ENCODE assay signal across 20 cellular contexts in genomic region chr18:50653402-50654093, GRCh38.
A peak's percentile ranks its signal among the peaks of the same experiment; 100 is the strongest.
DNase-seq lines count a peak whose midpoint lies in the region; ATAC-seq and TF ChIP-seq lines count a peak whose summit lies in the region.
"Had no signal": no experiment of that assay in that cellular context is flagged by ENCODE, and none has a peak within 500 bp of the region (broad histone marks: within the 10 kb centered on the region; RNA-seq: fewer than 3 reads in every experiment).

No MANE protein-coding gene starts in this region.

- TF ChIP-seq EP300 in gastroesophageal sphincter (IDR thresholded peaks at IDR 0.05) (no peak), stomach (IDR thresholded peaks at IDR 0.05) (no peak)

- H3K4me3 ChIP-seq in gastroesophageal sphincter (no peak overlapping the region), stomach (no peak overlapping the region)
- H3K4me3 ChIP-seq: body of pancreas had no signal

- peaks cover 0 to 2% of the 10 kb centered on the region in 2 donors for H3K4me1 Mint-ChIP-seq in effector memory CD8-positive, alpha-beta T cell (ENCODE audit: low read depth in 2 of 2)
- no peaks in the 10 kb centered on the region for H3K4me1 Mint-ChIP-seq in activated T-cell treated with anti-CD3 and anti-CD28 coated beads, Interleukin-2, amount 50 U/mL, for 24 hours (ENCODE audit: low read depth)

- intact Hi-C loops in stomach (cut with DNase I; ENCODE audit: low total_unique reads): no loop called here

- TF ChIP-seq POLR2A in gastroesophageal sphincter (IDR thresholded peaks at IDR 0.05): no peak
- TF ChIP-seq POLR2A in stomach (IDR thresholded peaks at IDR 0.05): no peak

- peak; percentile 64 for DNase-seq in NCI-H69 (lab: John Stamatoyannopoulos, UW)
- peak; percentile 74 for DNase-seq in left lobe of liver (ENCODE audit: low spot score)
- no peak for DNase-seq in stomach
- no peak for DNase-seq in effector memory CD8-positive, alpha-beta T cell
- no peak for DNase-seq in HCEC 1CT
- no peak for DNase-seq in NCI-H446 treated with DMSO at 0.1 percent for 48 hours (lab: John Stamatoyannopoulos, UW)
- DNase-seq in activated T-cell treated with anti-CD3 and anti-CD28 coated beads, Interleukin-2, amount 50 U/mL, for 24 hours: no peak
- DNase-seq: body of pancreas, DMS 273 treated with DMSO at 0.1 percent for 48 hours, GDM1, HFFc6, IMR-90, NCI-H2107, SW 1271 had no signal

- H3K36me3 Mint-ChIP-seq in effector memory CD8-positive, alpha-beta T cell (ENCODE audit: insufficient read depth): no peaks in the 10 kb centered on the region
- H3K36me3 Mint-ChIP-seq in activated T-cell treated with anti-CD3 and anti-CD28 coated beads, Interleukin-2, amount 50 U/mL, for 24 hours (ENCODE audit: low read depth): no peaks in the 10 kb centered on the region
- H3K36me3 Mint-ChIP-seq: activated naive CD4-positive, alpha-beta T cell treated with anti-CD3 and anti-CD28 coated beads, Interleukin-2, amount 50 U/mL, for 72 hours had no signal

- H3K27ac Mint-ChIP-seq in effector memory CD8-positive, alpha-beta T cell: no peak overlapping the region
- no peak overlapping the region for H3K27ac Mint-ChIP-seq in activated T-cell treated with anti-CD3 and anti-CD28 coated beads, Interleukin-2, amount 50 U/mL, for 24 hours
- H3K27ac Mint-ChIP-seq: activated naive CD4-positive, alpha-beta T cell treated with anti-CD3 and anti-CD28 coated beads, Interleukin-2, amount 50 U/mL, for 72 hours; activated T-helper 1 cell treated with anti-CD3 and anti-CD28 coated beads, Interleukin-12 subunit alpha, Interleukin-12 subunit beta, Interleukin-2, Interleukin-4 antibody, amounts not matched to agents 30 ng/mL and 10 ng/mL and 1 ng/mL, durations not matched to agents 14 hours and 24 hours and 36 hours; dendritic cell treated with granulocyte-macrophage colony-stimulating factor and Interleukin-4, amounts not matched to agents 40 ng/mL and 50 ng/mL, for 4 days; HFFc6 had no signal

- TF ChIP-seq CTCF in gastroesophageal sphincter (IDR thresholded peaks at IDR 0.05) (no peak), stomach (IDR thresholded peaks at IDR 0.05) (no peak)

- no peaks in the 10 kb centered on the region for H3K9me3 Mint-ChIP-seq in effector memory CD8-positive, alpha-beta T cell
- H3K9me3 Mint-ChIP-seq in activated T-cell treated with anti-CD3 and anti-CD28 coated beads, Interleukin-2, amount 50 U/mL, for 24 hours: no peaks in the 10 kb centered on the region
- H3K9me3 Mint-ChIP-seq: activated T-helper 1 cell treated with anti-CD3 and anti-CD28 coated beads, Interleukin-12 subunit alpha, Interleukin-12 subunit beta, Interleukin-2, Interleukin-4 antibody, amounts not matched to agents 30 ng/mL and 10 ng/mL and 1 ng/mL, durations not matched to agents 14 hours and 24 hours and 36 hours; dendritic cell treated with granulocyte-macrophage colony-stimulating factor and Interleukin-4, amounts not matched to agents 40 ng/mL and 50 ng/mL, for 4 days; neural crest cell had no signal

- H3K27me3 ChIP-seq in gastroesophageal sphincter (no peaks in the 10 kb centered on the region), stomach (no peaks in the 10 kb centered on the region)
- H3K27me3 ChIP-seq: body of pancreas had no signal

- H3K27me3 Mint-ChIP-seq in effector memory CD8-positive, alpha-beta T cell: peaks cover 19 to 36% of the 10 kb centered on the region in 2 donors
- no peaks in the 10 kb centered on the region for H3K27me3 Mint-ChIP-seq in activated T-cell treated with anti-CD3 and anti-CD28 coated beads, Interleukin-2, amount 50 U/mL, for 24 hours

- WGBS in gastroesophageal sphincter (ENCODE audit: low coverage in 1 of 2), 2 donors: 42 to 90% methylated on average over 5 to 7 of the region's 11 CpGs
- WGBS in stomach, 5 donors: 79 to 93% (median 88%) methylated on average over 8 to 11 of the region's 11 CpGs

- H3K4me1 ChIP-seq in gastroesophageal sphincter (peaks cover 3 to 81% (median 24%) of the 10 kb centered on the region in 3 donors), stomach (peaks cover 0 to 30% (median 17%) of the 10 kb centered on the region in 4 donors)
- H3K4me1 ChIP-seq: body of pancreas had no signal

- H3K27ac ChIP-seq in gastroesophageal sphincter (peak overlapping the region; percentile 84 to 97 (median 92)), stomach (peak overlapping the region in 3 of 5 donors; percentile 67 to 84 (median 76))
- H3K27ac ChIP-seq: body of pancreas, C4-2B had no signal

- H3K9me3 ChIP-seq in gastroesophageal sphincter (no peaks in the 10 kb centered on the region), stomach (no peaks in the 10 kb centered on the region)
- H3K9me3 ChIP-seq: body of pancreas had no signal

- ATAC-seq in gastroesophageal sphincter (no peak), left lobe of liver (peak; percentile 82)
- ATAC-seq in effector memory CD8-positive, alpha-beta T cell (replicated peaks): no peak
- ATAC-seq: activated naive CD4-positive, alpha-beta T cell treated with anti-CD3 and anti-CD28 coated beads, Interleukin-2, amount 50 U/mL, for 72 hours; body of pancreas had no signal

- no peak overlapping the region for H3K4me3 Mint-ChIP-seq in effector memory CD8-positive, alpha-beta T cell
- no peak overlapping the region for H3K4me3 Mint-ChIP-seq in activated T-cell treated with anti-CD3 and anti-CD28 coated beads, Interleukin-2, amount 50 U/mL, for 24 hours
- H3K4me3 Mint-ChIP-seq: activated T-helper 1 cell treated with anti-CD3 and anti-CD28 coated beads, Interleukin-12 subunit alpha, Interleukin-12 subunit beta, Interleukin-2, Interleukin-4 antibody, amounts not matched to agents 30 ng/mL and 10 ng/mL and 1 ng/mL, durations not matched to agents 14 hours and 24 hours and 36 hours; dendritic cell treated with granulocyte-macrophage colony-stimulating factor and Interleukin-4, amounts not matched to agents 40 ng/mL and 50 ng/mL, for 4 days; HFFc6; neural crest cell had no signal

- no peaks in the 10 kb centered on the region for H3K36me3 ChIP-seq in gastroesophageal sphincter
- no peaks in the 10 kb centered on the region for H3K36me3 ChIP-seq in stomach

Comparison
In these comparisons a context has a peak if more than half of its experiments do, and no peak if none do; other contexts are left out.
1. DNase-seq: peak in NCI-H69 (single experiment) and left lobe of liver (single experiment); none in stomach (single experiment), effector memory CD8-positive, alpha-beta T cell (0 of 3), HCEC 1CT (single experiment), NCI-H446 treated with DMSO at 0.1 percent for 48 hours (single experiment) and activated T-cell treated with anti-CD3 and anti-CD28 coated beads, Interleukin-2, amount 50 U/mL, for 24 hours (single experiment).